ENCODE assay signal across 25 cellular contexts in the genomic region with DNA sequence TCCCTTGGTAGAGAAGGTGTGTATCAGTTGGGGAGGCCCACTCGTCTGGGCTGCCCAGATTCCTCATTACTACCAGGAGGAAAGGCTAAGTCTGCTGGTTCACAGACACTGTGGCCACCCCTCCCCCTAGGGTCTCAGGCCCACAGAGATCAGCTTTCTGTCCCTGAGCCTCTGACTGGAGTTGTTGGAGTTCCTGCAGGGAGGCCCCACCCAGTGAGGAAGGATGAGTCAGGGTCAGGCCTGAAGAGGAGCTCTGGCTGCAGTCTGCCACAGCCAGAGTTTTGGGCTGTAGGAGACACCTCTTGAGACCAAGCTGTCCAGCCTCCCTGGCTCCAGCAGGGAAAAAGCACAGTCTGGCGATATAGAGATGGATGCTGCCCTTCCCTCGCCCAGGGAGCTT.
"Had no signal": no experiment of that assay in that cellular context is flagged by ENCODE, and none has a peak within 500 bp of the region (broad histone marks: within the 10 kb centered on the region; RNA-seq: fewer than 3 reads in every experiment).

No MANE protein-coding gene starts in this region.

- H3K36me3 ChIP-seq: gastrocnemius medialis, neural progenitor cell, sigmoid colon, stomach, thyroid gland, vagina had no signal

- H3K9ac ChIP-seq: neural progenitor cell, parathyroid adenoma had no signal

- H3K4me1 Mint-ChIP-seq: memory B cell; naive thymus-derived CD4-positive, alpha-beta T cell; nephron; neural progenitor cell; stimulated activated effector memory CD8-positive, alpha-beta T cell treated with anti-CD3 and anti-CD28 coated beads, Interleukin-12 subunit alpha, Interleukin-12 subunit beta, amount 100 ng/mL, for 72 hours had no signal

- H3K79me2 ChIP-seq: parathyroid adenoma had no signal

- H3K27me3 Mint-ChIP-seq: memory B cell; naive thymus-derived CD4-positive, alpha-beta T cell had no signal

- H2AFZ ChIP-seq: neural progenitor cell, parathyroid adenoma had no signal

- DNase-seq: dermis blood vessel endothelial cell; effector memory CD4-positive, alpha-beta T cell; gastrocnemius medialis; head of caudate nucleus; kidney; midbrain; naive thymus-derived CD4-positive, alpha-beta T cell; psoas muscle; right cardiac atrium; sigmoid colon; stimulated activated CD4-positive, alpha-beta T cell treated with anti-CD3 and anti-CD28 coated beads, Interleukin-2, amount 100 ng/mL, for 24 hours; stimulated activated CD4-positive, alpha-beta T cell treated with anti-CD3 and anti-CD28 coated beads, Interleukin-4, amount 100 ng/mL, for 24 hours; stimulated activated naive CD4-positive, alpha-beta T cell treated with Interleukin-2 at 50 U/mL for 16 hours; stomach; thyroid gland; trophoblast cell had no signal

- H3K4me1 ChIP-seq: gastrocnemius medialis, neural progenitor cell, parathyroid adenoma, psoas muscle, sigmoid colon, stomach, thyroid gland, vagina had no signal

- H3K36me3 Mint-ChIP-seq: memory B cell; naive thymus-derived CD4-positive, alpha-beta T cell; neural progenitor cell; stimulated activated effector memory CD8-positive, alpha-beta T cell treated with anti-CD3 and anti-CD28 coated beads, Interleukin-12 subunit alpha, Interleukin-12 subunit beta, amount 100 ng/mL, for 72 hours had no signal

- H3K4me3 ChIP-seq: coronary artery, gastrocnemius medialis, lung, neural progenitor cell, psoas muscle, sigmoid colon, stomach, thyroid gland, vagina had no signal

- H3K27me3 ChIP-seq: gastrocnemius medialis, neural progenitor cell, sigmoid colon, stomach, thyroid gland, vagina had no signal

- H3K27ac ChIP-seq: coronary artery, epithelial cell of prostate, gastrocnemius medialis, neural progenitor cell, parathyroid adenoma, psoas muscle, sigmoid colon, stomach, thyroid gland, vagina had no signal

- H3K4me2 ChIP-seq: neural progenitor cell had no signal

- H3K4me3 Mint-ChIP-seq: memory B cell; naive thymus-derived CD4-positive, alpha-beta T cell; nephron; neural progenitor cell; stimulated activated effector memory CD8-positive, alpha-beta T cell treated with anti-CD3 and anti-CD28 coated beads, Interleukin-12 subunit alpha, Interleukin-12 subunit beta, amount 100 ng/mL, for 72 hours had no signal

- H3K9me3 ChIP-seq: gastrocnemius medialis, thyroid gland, vagina had no signal

- H3K27ac Mint-ChIP-seq: memory B cell; naive thymus-derived CD4-positive, alpha-beta T cell; nephron; neural progenitor cell; stimulated activated effector memory CD8-positive, alpha-beta T cell treated with anti-CD3 and anti-CD28 coated beads, Interleukin-12 subunit alpha, Interleukin-12 subunit beta, amount 100 ng/mL, for 72 hours had no signal
